33 cellular contexts compared by ENCODE assay signal in the genomic region with DNA sequence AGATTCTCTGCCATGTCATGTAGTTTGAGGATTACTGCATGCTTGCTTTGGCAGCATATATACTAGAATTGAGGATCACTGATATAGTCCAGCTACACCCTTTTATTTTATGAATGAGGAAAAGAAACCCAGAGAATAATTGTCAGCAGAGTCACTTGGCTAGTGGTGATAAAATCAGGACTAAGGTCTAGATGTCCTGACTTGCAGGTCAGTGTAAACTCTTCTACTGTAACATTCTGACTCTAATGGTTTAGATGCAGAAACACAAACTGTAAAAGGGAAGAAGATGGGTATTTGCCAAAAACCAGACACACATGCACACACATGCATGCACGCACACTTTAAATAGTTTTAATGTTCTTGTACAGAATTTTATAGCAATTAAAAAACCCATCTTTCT.
"Had no signal": no experiment of that assay in that cellular context is flagged by ENCODE, and none has a peak within 500 bp of the region (broad histone marks: within the 10 kb centered on the region; RNA-seq: fewer than 3 reads in every experiment).

No MANE protein-coding gene starts in this region.

- DNase-seq: activated CD4-positive, alpha-beta memory T cell treated with anti-CD3 and anti-CD28 coated beads, Interleukin-2, amount 10 ng/mL, durations not matched to agents 7 days and 5 days; activated CD4-positive, alpha-beta T cell treated with anti-CD3 and anti-CD28 coated beads for 1 hour; activated CD4-positive, alpha-beta T cell treated with anti-CD3 and anti-CD28 coated beads for 36 hours; activated CD4-positive, alpha-beta T cell treated with anti-CD3 and anti-CD28 coated beads for 48 hours; activated CD4-positive, alpha-beta T cell treated with anti-CD3 and anti-CD28 coated beads, Interleukin-2, amount 10 ng/mL, durations not matched to agents 7 days and 5 days; activated CD4-positive, alpha-beta T cell treated with anti-CD3 and anti-CD28 coated beads, Interleukin-2, amount 50 U/mL, for 48 hours; activated CD4-positive, CD25-positive, alpha-beta regulatory T cell; activated CD8-positive, alpha-beta memory T cell treated with anti-CD3 and anti-CD28 coated beads for 24 hours; activated CD8-positive, alpha-beta memory T cell treated with anti-CD3 and anti-CD28 coated beads, Interleukin-2, amount 10 ng/mL, durations not matched to agents 7 days and 5 days; activated CD8-positive, alpha-beta memory T cell treated with anti-CD3 and anti-CD28 coated beads, Interleukin-2, amount 50 U/mL, for 48 hours; activated CD8-positive, alpha-beta T cell treated with anti-CD3 and anti-CD28 coated beads, Interleukin-2, amount 10 ng/mL, durations not matched to agents 7 days and 5 days; activated effector memory CD4-positive, alpha-beta T cell treated with Interleukin-2 at 50 U/mL for 16 hours; activated gamma-delta T cell; activated naive CD4-positive, alpha-beta T cell treated with anti-CD3 and anti-CD28 coated beads, Interleukin-2, amount 10 ng/mL, durations not matched to agents 7 days and 5 days; activated naive CD4-positive, alpha-beta T cell treated with Interleukin-2 at 50 U/mL for 16 hours; activated naive CD8-positive, alpha-beta T cell treated with anti-CD3 and anti-CD28 coated beads, Interleukin-2, amount 10 ng/mL, durations not matched to agents 7 days and 5 days; activated naive CD8-positive, alpha-beta T cell treated with anti-CD3 and anti-CD28 coated beads, Interleukin-2, amount 50 U/mL, for 24 hours; activated T-cell treated with anti-CD3 and anti-CD28 coated beads, Interleukin-2, amount 50 U/mL, for 24 hours; activated T-cell treated with anti-CD3 and anti-CD28 coated beads, Interleukin-2, amount 50 U/mL, for 48 hours; amygdala; anterior cingulate cortex; caudate nucleus; cerebellar nuclear complex; T-helper 1 cell; T-helper 2 cell; T-helper 9 cell; WERI-Rb-1 had no signal

- FAIRE-seq: bronchial epithelial cell, TTC549 had no signal

- H3K4me1 ChIP-seq: ascending aorta had no signal

- H3K36me3 ChIP-seq: cardiac muscle cell, WERI-Rb-1 had no signal

- H3K4me3 ChIP-seq: ascending aorta, cardiac muscle cell had no signal

- H3K27me3 ChIP-seq: ascending aorta, cardiac muscle cell had no signal

- ATAC-seq: activated CD4-positive, alpha-beta T cell treated with anti-CD3 and anti-CD28 coated beads for 36 hours; activated CD4-positive, CD25-positive, alpha-beta regulatory T cell treated with anti-CD3 and anti-CD28 coated beads, Interleukin-2, amount 50 U/mL, for 24 hours; activated CD8-positive, alpha-beta memory T cell treated with anti-CD3 and anti-CD28 coated beads, Interleukin-2, amount 10 ng/mL, durations not matched to agents 7 days and 5 days; activated CD8-positive, alpha-beta T cell treated with anti-CD3 and anti-CD28 coated beads, Interleukin-2, amount 10 ng/mL, durations not matched to agents 7 days and 5 days; activated naive CD8-positive, alpha-beta T cell treated with anti-CD3 and anti-CD28 coated beads, Interleukin-2, amount 50 U/mL, for 24 hours; WTC11 had no signal

- H3K9me3 ChIP-seq: ascending aorta had no signal

- H3K27ac ChIP-seq: ascending aorta, cardiac muscle cell, WERI-Rb-1 had no signal
